In genomic region chr5:2832394-2832793, GRCh38 we compare ENCODE assay signal across 24 cellular contexts.
"Had no signal": no experiment of that assay in that cellular context is flagged by ENCODE, and none has a peak within 500 bp of the region (broad histone marks: within the 10 kb centered on the region; RNA-seq: fewer than 3 reads in every experiment).

No MANE protein-coding gene starts in this region.

- ATAC-seq: heart right ventricle; mucosa of descending colon; naive thymus-derived CD4-positive, alpha-beta T cell; natural killer cell treated with Interleukin-12 subunit alpha and Interleukin-12 subunit beta and Interleukin-15 and Interleukin-18, amount 100 ng/mL, for 72 hours; right lobe of liver; upper lobe of right lung had no signal

- H3K36me3 Mint-ChIP-seq: naive thymus-derived CD4-positive, alpha-beta T cell; natural killer cell treated with Interleukin-12 subunit alpha and Interleukin-12 subunit beta and Interleukin-15 and Interleukin-18, amount 100 ng/mL, for 72 hours had no signal

- H3K27me3 ChIP-seq: neutrophil, ovary, right atrium auricular region, right lobe of liver, tibial artery had no signal

- H3K9me3 Mint-ChIP-seq: natural killer cell treated with Interleukin-12 subunit alpha and Interleukin-12 subunit beta and Interleukin-15 and Interleukin-18, amount 100 ng/mL, for 72 hours; stimulated activated naive CD8-positive, alpha-beta T cell treated with anti-CD3 and anti-CD28 coated beads, Interleukin-15, Interleukin-2, amounts not matched to agents 100 ng/mL and 50 ng/mL, for 24 hours had no signal

- H3K4me3 Mint-ChIP-seq: naive thymus-derived CD4-positive, alpha-beta T cell; natural killer cell treated with Interleukin-12 subunit alpha and Interleukin-12 subunit beta and Interleukin-15 and Interleukin-18, amount 100 ng/mL, for 72 hours; stimulated activated naive CD8-positive, alpha-beta T cell treated with anti-CD3 and anti-CD28 coated beads, Interleukin-15, Interleukin-2, amounts not matched to agents 100 ng/mL and 50 ng/mL, for 24 hours had no signal

- H3K9me3 ChIP-seq: neutrophil, ovary, right lobe of liver, suprapubic skin, thoracic aorta, tibial artery, upper lobe of right lung had no signal

- H3K4me1 ChIP-seq: heart right ventricle, left ventricle myocardium inferior, right atrium auricular region, right lobe of liver, suprapubic skin, tibial artery, upper lobe of right lung had no signal

- H3K27ac Mint-ChIP-seq: naive thymus-derived CD4-positive, alpha-beta T cell; natural killer cell treated with Interleukin-12 subunit alpha and Interleukin-12 subunit beta and Interleukin-15 and Interleukin-18, amount 100 ng/mL, for 72 hours; progenitor cell of endocrine pancreas; stimulated activated naive CD8-positive, alpha-beta T cell treated with anti-CD3 and anti-CD28 coated beads, Interleukin-15, Interleukin-2, amounts not matched to agents 100 ng/mL and 50 ng/mL, for 24 hours had no signal

- H3K27ac ChIP-seq: heart right ventricle, left ventricle myocardium inferior, neutrophil, ovary, right atrium auricular region, right lobe of liver, suprapubic skin, thoracic aorta, tibial artery, upper lobe of right lung had no signal

- H3K4me1 Mint-ChIP-seq: naive thymus-derived CD4-positive, alpha-beta T cell had no signal

- H3K27me3 Mint-ChIP-seq: natural killer cell treated with Interleukin-12 subunit alpha and Interleukin-12 subunit beta and Interleukin-15 and Interleukin-18, amount 100 ng/mL, for 72 hours had no signal

- H3K4me3 ChIP-seq: heart right ventricle, left ventricle myocardium inferior, lung, mucosa of descending colon, ovary, right atrium auricular region, right lobe of liver, smooth muscle cell, suprapubic skin, thoracic aorta, tibial artery, upper lobe of right lung had no signal

- H3K36me3 ChIP-seq: heart right ventricle, left ventricle myocardium inferior, neutrophil, ovary, right atrium auricular region, right lobe of liver, suprapubic skin, thoracic aorta, tibial artery, upper lobe of right lung had no signal

- DNase-seq: heart right ventricle; hippocampal formation; islet precursor cell; left ventricle myocardium inferior; midbrain; mucosa of descending colon; naive thymus-derived CD4-positive, alpha-beta T cell; ovary; right lobe of liver; stimulated activated CD4-positive, alpha-beta T cell treated with anti-CD3 and anti-CD28 coated beads, Interleukin-2, amount 100 ng/mL, for 24 hours; stimulated activated CD4-positive, alpha-beta T cell treated with anti-CD3 and anti-CD28 coated beads, Interleukin-4, amount 100 ng/mL, for 1 hour; stimulated activated naive CD4-positive, alpha-beta T cell; tibial artery; trophoblast cell; upper lobe of right lung had no signal
